ENCODE assay signal across 21 cellular contexts in genomic region chr4:10334506-10335028, GRCh38.
DNase-seq lines count a peak whose midpoint lies in the region; ATAC-seq and TF ChIP-seq lines count a peak whose summit lies in the region.
"Had no signal": no experiment of that assay in that cellular context is flagged by ENCODE, and none has a peak within 500 bp of the region (broad histone marks: within the 10 kb centered on the region; RNA-seq: fewer than 3 reads in every experiment).

No MANE protein-coding gene starts in this region.

- POLR2A ChIA-PET in WTC11 (lab: Charles Lee) = no interaction called here

- H3K9me3 Mint-ChIP-seq in WTC11 = peaks cover 7% of the 10 kb centered on the region; the same call in 1 of the 2 replicates
- H3K9me3 Mint-ChIP-seq: T-cell had no signal

- CTCF ChIA-PET in WTC11 (lab: Charles Lee) = interaction anchor here (1.0 to 1.5 kb wide), 2 partner anchors 176 to 192 kb away, joined by 3 to 5 read pairs; no protein-coding TSS in a partner anchor

- H3K4me1 ChIP-seq in foreskin keratinocyte = peaks cover 37% of the 10 kb centered on the region
- H3K4me1 ChIP-seq: BLaER1, HAP-1 had no signal

- no peak overlapping the region for H3K4me3 Mint-ChIP-seq in WTC11
- H3K4me3 Mint-ChIP-seq: CD4-positive, CD25-positive, alpha-beta regulatory T cell; T-cell had no signal

- ATAC-seq in WTC11 (no peak), foreskin keratinocyte (peak; percentile 8)
- ATAC-seq: T-cell had no signal

- TF ChIP-seq CTCF in AG10803 (conservative IDR thresholded peaks at IDR 0.05; ENCODE audit: low read length) (no peak), WTC11 (IDR thresholded peaks at IDR 0.05) (no peak), foreskin keratinocyte (conservative IDR thresholded peaks at IDR 0.05) (no peak)

- H3K4me3 ChIP-seq in AG10803 (ENCODE audit: low read length) = no peak overlapping the region
- H3K4me3 ChIP-seq: BLaER1, HAP-1 had no signal

- H3K36me3 Mint-ChIP-seq in WTC11 = no peaks in the 10 kb centered on the region
- H3K36me3 Mint-ChIP-seq: CD4-positive, CD25-positive, alpha-beta regulatory T cell; T-cell had no signal

- no peaks in the 10 kb centered on the region; the same call in 1 of the 2 replicates for H3K27me3 Mint-ChIP-seq in WTC11 (ENCODE audit: low read depth)

- H3K4me1 Mint-ChIP-seq in WTC11 = peaks cover 20% of the 10 kb centered on the region
- H3K4me1 Mint-ChIP-seq: CD4-positive, CD25-positive, alpha-beta regulatory T cell; T-cell had no signal

- H3K27ac ChIP-seq in foreskin keratinocyte = peak overlapping the region; percentile 72
- H3K27ac ChIP-seq: BLaER1, HL-60 had no signal

- peak overlapping the region; percentile 24; the same call in 1 of the 2 replicates for H3K27ac Mint-ChIP-seq in WTC11
- H3K27ac Mint-ChIP-seq: CD4-positive, CD25-positive, alpha-beta regulatory T cell; T-cell had no signal

- peak; percentile 15 for DNase-seq in AG10803 (ENCODE audit: low read depth)
- DNase-seq in EH (ENCODE audit: low read depth) = peak; percentile 34
- DNase-seq in WTC11 (ENCODE audit: low spot score) = no peak
- DNase-seq in foreskin keratinocyte = peak in 1 of 2 donors; percentile 54
- no peak for DNase-seq in activated CD4-positive, alpha-beta T cell treated with anti-CD3 and anti-CD28 coated beads for 4 hours
- DNase-seq in effector CD4-positive, alpha-beta T cell = no peak
- DNase-seq in NAMALWA (ENCODE audit: low spot score) = no peak
- DNase-seq: CD4-positive, CD25-positive, alpha-beta regulatory T cell; Karpas-422; MV-4-11; NCI-H1105 treated with DMSO at 0.1 percent for 48 hours; NCI-H146; NCI-H2029; NCI-H446; NCI-H524 treated with DMSO at 0.1 percent for 48 hours; NCI-H774; SHP77; T-cell had no signal

- H3K27me3 ChIP-seq in foreskin keratinocyte = no peaks in the 10 kb centered on the region
- H3K27me3 ChIP-seq: BLaER1 had no signal

TF ChIP-seq in WTC11, 78 proteins besides CTCF, POLR2A, EP300 and RAD21:
- TF ChIP-seq ZNF138 (CRISPR knock-in tag; conservative IDR thresholded peaks at IDR 0.05) (no peak), TEAD4 (CRISPR knock-in tag; IDR thresholded peaks at IDR 0.05) (no peak), CREB1 (CRISPR knock-in tag; IDR thresholded peaks at IDR 0.05) (no peak), EMX1 (CRISPR knock-in tag; IDR thresholded peaks at IDR 0.05) (no peak), NR3C1 (CRISPR knock-in tag; conservative IDR thresholded peaks at IDR 0.05; ENCODE audit: low read depth) (no peak)
- TF ChIP-seq, protein P1, sequence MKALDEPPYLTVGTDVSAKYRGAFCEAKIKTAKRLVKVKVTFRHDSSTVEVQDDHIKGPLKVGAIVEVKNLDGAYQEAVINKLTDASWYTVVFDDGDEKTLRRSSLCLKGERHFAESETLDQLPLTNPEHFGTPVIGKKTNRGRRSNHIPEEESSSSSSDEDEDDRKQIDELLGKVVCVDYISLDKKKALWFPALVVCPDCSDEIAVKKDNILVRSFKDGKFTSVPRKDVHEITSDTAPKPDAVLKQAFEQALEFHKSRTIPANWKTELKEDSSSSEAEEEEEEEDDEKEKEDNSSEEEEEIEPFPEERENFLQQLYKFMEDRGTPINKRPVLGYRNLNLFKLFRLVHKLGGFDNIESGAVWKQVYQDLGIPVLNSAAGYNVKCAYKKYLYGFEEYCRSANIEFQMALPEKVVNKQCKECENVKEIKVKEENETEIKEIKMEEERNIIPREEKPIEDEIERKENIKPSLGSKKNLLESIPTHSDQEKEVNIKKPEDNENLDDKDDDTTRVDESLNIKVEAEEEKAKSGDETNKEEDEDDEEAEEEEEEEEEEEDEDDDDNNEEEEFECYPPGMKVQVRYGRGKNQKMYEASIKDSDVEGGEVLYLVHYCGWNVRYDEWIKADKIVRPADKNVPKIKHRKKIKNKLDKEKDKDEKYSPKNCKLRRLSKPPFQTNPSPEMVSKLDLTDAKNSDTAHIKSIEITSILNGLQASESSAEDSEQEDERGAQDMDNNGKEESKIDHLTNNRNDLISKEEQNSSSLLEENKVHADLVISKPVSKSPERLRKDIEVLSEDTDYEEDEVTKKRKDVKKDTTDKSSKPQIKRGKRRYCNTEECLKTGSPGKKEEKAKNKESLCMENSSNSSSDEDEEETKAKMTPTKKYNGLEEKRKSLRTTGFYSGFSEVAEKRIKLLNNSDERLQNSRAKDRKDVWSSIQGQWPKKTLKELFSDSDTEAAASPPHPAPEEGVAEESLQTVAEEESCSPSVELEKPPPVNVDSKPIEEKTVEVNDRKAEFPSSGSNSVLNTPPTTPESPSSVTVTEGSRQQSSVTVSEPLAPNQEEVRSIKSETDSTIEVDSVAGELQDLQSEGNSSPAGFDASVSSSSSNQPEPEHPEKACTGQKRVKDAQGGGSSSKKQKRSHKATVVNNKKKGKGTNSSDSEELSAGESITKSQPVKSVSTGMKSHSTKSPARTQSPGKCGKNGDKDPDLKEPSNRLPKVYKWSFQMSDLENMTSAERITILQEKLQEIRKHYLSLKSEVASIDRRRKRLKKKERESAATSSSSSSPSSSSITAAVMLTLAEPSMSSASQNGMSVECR (CRISPR knock-in tag; IDR thresholded peaks at IDR 0.05; ENCODE audit: borderline replicate concordance) = no peak

Comparison
In these comparisons a context has a peak if more than half of its experiments do, and no peak if none do; other contexts are left out.
1. DNase-seq: peak in AG10803 (single experiment) and EH (single experiment); none in WTC11 (single experiment), activated CD4-positive, alpha-beta T cell treated with anti-CD3 and anti-CD28 coated beads for 4 hours (0 of 2), effector CD4-positive, alpha-beta T cell (single experiment) and NAMALWA (single experiment).